Comparison of ENCODE assay signal across 8 cellular contexts in genomic region chr5:21802869-21803490, GRCh38.
DNase-seq lines count a peak whose midpoint lies in the region; ATAC-seq and TF ChIP-seq lines count a peak whose summit lies in the region.

No MANE protein-coding gene starts in this region.

- H3K36me3 ChIP-seq in testis (ENCODE audit: low read depth, missing control alignments) (no peaks in the 10 kb centered on the region), upper lobe of left lung (no peaks in the 10 kb centered on the region)

- no peak overlapping the region for H3K27ac ChIP-seq in testis
- H3K27ac ChIP-seq in upper lobe of left lung = no peak overlapping the region

- TF ChIP-seq POLR2A in testis (IDR thresholded peaks at IDR 0.05) (no peak), upper lobe of left lung (IDR thresholded peaks at IDR 0.05) (no peak)

- H3K27me3 ChIP-seq in testis (no peaks in the 10 kb centered on the region), upper lobe of left lung (no peaks in the 10 kb centered on the region)

- H3K4me3 ChIP-seq in testis = no peak overlapping the region
- no peak overlapping the region for H3K4me3 ChIP-seq in upper lobe of left lung

- no peaks in the 10 kb centered on the region for H3K4me1 ChIP-seq in testis
- no peaks in the 10 kb centered on the region for H3K4me1 ChIP-seq in upper lobe of left lung

- 41 to 45% methylated on average over 4 of the region's 4 CpGs for WGBS in testis, 2 donors
- 33 to 42% methylated on average over 4 of the region's 4 CpGs for WGBS in upper lobe of left lung, 2 donors

- intact Hi-C loops in testis (cut with DNase I; ENCODE audit: low total_unique reads) = no loop called here

- no peak for TF ChIP-seq EP300 in upper lobe of left lung (IDR thresholded peaks at IDR 0.05)

- TF ChIP-seq CTCF in testis (IDR thresholded peaks at IDR 0.05) (peak in 2 of 3 experiments; percentile 32 to 37), upper lobe of left lung (IDR thresholded peaks at IDR 0.05) (peak in 3 of 6 experiments; percentile 35 to 36 (median 36))

- no peaks in the 10 kb centered on the region for H3K9me3 ChIP-seq in testis
- no peaks in the 10 kb centered on the region for H3K9me3 ChIP-seq in upper lobe of left lung

- peak; percentile 73 for DNase-seq in DMS53 treated with DMSO at 0.1 percent for 48 hours (lab: John Stamatoyannopoulos, UW; ENCODE audit: unreplicated experiment)
- DNase-seq in HT-29 (ENCODE audit: low spot score) = peak; percentile 47
- DNase-seq in OCI-M1 (lab: John Stamatoyannopoulos, UW) = peak; percentile 70
- DNase-seq in fibroblast of gingiva (ENCODE audit: low read depth) = peak; percentile 6
- no peak for DNase-seq in testis
- no peak for DNase-seq in upper lobe of left lung

- no peak for ATAC-seq in upper lobe of left lung (ENCODE audit: low FRiP score in 2 of 2)
- no peak for ATAC-seq in GM21360 (IDR thresholded peaks at IDR 0.05; ENCODE audit: unreplicated experiment)
- ATAC-seq in GM21786 (IDR thresholded peaks at IDR 0.05; ENCODE audit: unreplicated experiment) = no peak

Comparison
In these comparisons a context has a peak if more than half of its experiments do, and no peak if none do; other contexts are left out.
1. DNase-seq: peak in DMS53 treated with DMSO at 0.1 percent for 48 hours (single experiment), HT-29 (single experiment), OCI-M1 (single experiment) and fibroblast of gingiva (single experiment); none in testis (single experiment) and upper lobe of left lung (0 of 2).